ENCODE assay signal across 9 cellular contexts in genomic region chr10:116848912-116849270, GRCh38. TPM values are rescaled to one million over a fixed set of nuclear protein-coding genes. Genes with fewer than 3 reads are reported as not detected.
DNase-seq lines count a peak whose midpoint lies in the region; ATAC-seq lines count a peak whose summit lies in the region.
"Had no signal": no experiment of that assay in that cellular context is flagged by ENCODE, and none has a peak within 500 bp of the region (broad histone marks: within the 10 kb centered on the region; RNA-seq: fewer than 3 reads in every experiment).

No MANE protein-coding gene starts in this region.

- POLR2A ChIA-PET in naive thymus-derived CD8-positive, alpha-beta T cell (lab: Charles Lee): no interaction called here

- no peaks in the 10 kb centered on the region for H3K79me2 ChIP-seq in ACC112 (ENCODE audit: control insufficient read depth, insufficient read depth, low read length, unreplicated experiment)

- H3K27me3 Mint-ChIP-seq in naive thymus-derived CD8-positive, alpha-beta T cell: peaks cover 51 to 66% (median 55%) of the 10 kb centered on the region in 5 donors

- H3K9ac ChIP-seq in mucosa of stomach (ENCODE audit: low read length): peak overlapping the region; percentile 87

- H3K4me1 Mint-ChIP-seq in naive thymus-derived CD8-positive, alpha-beta T cell: peaks cover 3 to 13% (median 11%) of the 10 kb centered on the region in 4 donors

- peak; percentile 28 for ATAC-seq in HG03354 (IDR thresholded peaks at IDR 0.05; ENCODE audit: poor library complexity, severe bottlenecking, unreplicated experiment)
- no peak for ATAC-seq in naive thymus-derived CD8-positive, alpha-beta T cell

- peak overlapping the region; percentile 91 for H2AFZ ChIP-seq in ACC112 (ENCODE audit: low read length, unreplicated experiment)

- H3K4me3 Mint-ChIP-seq in naive thymus-derived CD8-positive, alpha-beta T cell: peak overlapping the region in 4 of 10 donors; percentile 20 to 46 (median 28)

- peaks cover 8% of the 10 kb centered on the region for H3K4me1 ChIP-seq in ACC112 (ENCODE audit: control insufficient read depth, insufficient read depth, low read length, unreplicated experiment)
- H3K4me1 ChIP-seq in ectodermal cell (ENCODE audit: control insufficient read depth, insufficient read depth, low read length): peaks cover 4% of the 10 kb centered on the region
- peaks cover 14% of the 10 kb centered on the region for H3K4me1 ChIP-seq in mucosa of stomach (ENCODE audit: control insufficient read depth, insufficient read depth, low read length)

- no peak for DNase-seq in activated effector memory CD4-positive, alpha-beta T cell treated with anti-CD3 and anti-CD28 coated beads, Interleukin-2, amount 50 U/mL, for 16 hours
- DNase-seq in naive thymus-derived CD8-positive, alpha-beta T cell: no peak
- DNase-seq in occipital lobe (lab: John Stamatoyannopoulos, UW) (no peak), DMS153 (lab: John Stamatoyannopoulos, UW) (no peak)

- H3K4me3 ChIP-seq in ACC112 (ENCODE audit: low read depth, low read length) (peak overlapping the region; percentile 88), ectodermal cell (ENCODE audit: insufficient read depth, low read depth, low read length) (peak overlapping the region; percentile 80), mucosa of stomach (ENCODE audit: low read length) (peak overlapping the region; percentile 81)

- H3K9me3 ChIP-seq in ectodermal cell (ENCODE audit: control insufficient read depth, low read length) (no peaks in the 10 kb centered on the region), mucosa of stomach (ENCODE audit: control insufficient read depth, low read length) (no peaks in the 10 kb centered on the region)

- no peaks in the 10 kb centered on the region for H3K36me3 Mint-ChIP-seq in naive thymus-derived CD8-positive, alpha-beta T cell

- no peak overlapping the region for H3K27ac Mint-ChIP-seq in naive thymus-derived CD8-positive, alpha-beta T cell

- H3K27ac ChIP-seq in ACC112 (ENCODE audit: low read depth, low read length) (0 out of 2 replicates have a peak overlapping the region, but pooled peaks have one; percentile 6), ectodermal cell (ENCODE audit: insufficient read depth, low read depth, low read length, poor library complexity, severe bottlenecking) (peak overlapping the region; percentile 72)

- no peaks in the 10 kb centered on the region for H3K36me3 ChIP-seq in ACC112 (ENCODE audit: insufficient read depth, low read length)
- no peaks in the 10 kb centered on the region for H3K36me3 ChIP-seq in ectodermal cell (ENCODE audit: control insufficient read depth, insufficient read depth, low read length)
- no peaks in the 10 kb centered on the region for H3K36me3 ChIP-seq in mucosa of stomach (ENCODE audit: control insufficient read depth, insufficient read depth, low read length)

- 2% methylated on average over 25 of the region's 25 CpGs for WGBS in ectodermal cell, 2 experiments

- H3K27me3 ChIP-seq in ACC112 (ENCODE audit: insufficient read depth, low read length) (no peaks in the 10 kb centered on the region), ectodermal cell (ENCODE audit: control insufficient read depth, insufficient read depth, low read length, poor library complexity, severe bottlenecking) (peaks cover 5% of the 10 kb centered on the region), mucosa of stomach (ENCODE audit: control insufficient read depth, insufficient read depth, low read length) (no peaks in the 10 kb centered on the region)

- H3K9me3 Mint-ChIP-seq in naive thymus-derived CD8-positive, alpha-beta T cell: peaks cover 0 to 3% (median 0%) of the 10 kb centered on the region in 9 donors

RNA-seq across cellular contexts. Expression of gene ENO4, which starts 0.4 kb away (rescaled TPM):
- polyA plus RNA-seq in ectodermal cell (2013, experiment 1 of 4): 1.5 TPM
- polyA plus RNA-seq in ectodermal cell (2013, experiment 2 of 4): 1.7 TPM
- 2.2 TPM for polyA plus RNA-seq in ectodermal cell (2013, experiment 3 of 4)
- polyA plus RNA-seq in ectodermal cell (2013, experiment 4 of 4): 1.1 TPM
- not detected for total RNA-seq in naive thymus-derived CD8-positive, alpha-beta T cell
- polyA plus RNA-seq in naive thymus-derived CD8-positive, alpha-beta T cell: not detected
- total RNA-seq in occipital lobe: 0.78 TPM
- total RNA-seq: T-helper 1 cell treated with Interleukin-12 subunit alpha and Interleukin-12 subunit beta and Interleukin-4 antibody, amounts not matched to agents 30 ng/mL and 1 ng/mL, for 36 hours had no signal
